Comparison of ENCODE assay signal across 1 cellular context in genomic region chr5:179698935-179699639, GRCh38.
TF ChIP-seq lines count a peak whose summit lies in the region.

CANX (plus strand) TSS chr5:179698967; CDS start chr5:179705682, 6,715 bp downstream.

TF ChIP-seq in K562, 482 proteins besides CTCF, POLR2A, EP300 and RAD21 (continued from another document and continues in another):
- TF ChIP-seq ETS2 (tag; IDR thresholded peaks at IDR 0.05; ENCODE audit: borderline replicate concordance, poor library complexity, severe bottlenecking) (no peak), BDP1 (IDR thresholded peaks at IDR 0.05; ENCODE audit: insufficient read depth, insufficient read length) (no peak), SMARCC2 (IDR thresholded peaks at IDR 0.05; ENCODE audit: low read depth) (no peak), KLF6 (CRISPR knock-in tag; IDR thresholded peaks at IDR 0.05; ENCODE audit: borderline replicate concordance) (no peak), ZNF584 (CRISPR knock-in tag; IDR thresholded peaks at IDR 0.05; ENCODE audit: low read depth) (no peak), CHD4 (IDR thresholded peaks at IDR 0.05; ENCODE audit: insufficient read depth, insufficient replicate concordance, low read depth, low read length, poor library complexity, severe bottlenecking) (no peak), PBX2 (CRISPR knock-in tag; IDR thresholded peaks at IDR 0.05; ENCODE audit: low read depth) (no peak), PBX2 (tag; conservative IDR thresholded peaks at IDR 0.05; ENCODE audit: low read depth) (no peak), FOXJ2 (tag; IDR thresholded peaks at IDR 0.05) (no peak), KAT2B (IDR thresholded peaks at IDR 0.05; ENCODE audit: low read depth, low read length) (no peak), ADNP (tag; IDR thresholded peaks at IDR 0.05) (no peak), RAD51 (IDR thresholded peaks at IDR 0.05; ENCODE audit: borderline replicate concordance, low read depth) (peak; percentile 84), ZNF655 (CRISPR knock-in tag; IDR thresholded peaks at IDR 0.05) (no peak), ZNF518B (CRISPR knock-in tag; IDR thresholded peaks at IDR 0.05) (no peak), BRD9 (IDR thresholded peaks at IDR 0.05; ENCODE audit: low read depth, partially characterized antibody) (no peak), ZNF696 (CRISPR knock-in tag; conservative IDR thresholded peaks at IDR 0.05) (no peak), CBX2 (IDR thresholded peaks at IDR 0.05; ENCODE audit: insufficient read depth, low read length, poor library complexity, severe bottlenecking) (no peak), CBX8 (IDR thresholded peaks at IDR 0.05; ENCODE audit: borderline replicate concordance, extremely low read depth, low read depth, low read length, poor library complexity, severe bottlenecking) (no peak), ZNF232 (CRISPR knock-in tag; IDR thresholded peaks at IDR 0.05) (peak; percentile 90; the same call in 1 of the 2 replicates), NFRKB (IDR thresholded peaks at IDR 0.05; ENCODE audit: low read depth) (no peak; the same call in 1 of the 2 replicates), CEBPB (tag; IDR thresholded peaks at IDR 0.05) (no peak), ILK (tag; IDR thresholded peaks at IDR 0.05; ENCODE audit: borderline replicate concordance, low read depth) (no peak), ZBTB40 (IDR thresholded peaks at IDR 0.05) (no peak), ZBTB40 (CRISPR knock-in tag; IDR thresholded peaks at IDR 0.05) (0 out of 2 replicates have a peak, but pooled peaks have one; percentile 22), DIDO1 (tag; IDR thresholded peaks at IDR 0.05; ENCODE audit: low read depth) (no peak), ZNF395 (CRISPR knock-in tag; IDR thresholded peaks at IDR 0.05) (peak; percentile 4; the same call in 1 of the 2 replicates), TEAD2 (tag; IDR thresholded peaks at IDR 0.05) (no peak), AFF1 (IDR thresholded peaks at IDR 0.05; ENCODE audit: low read depth in 1 of 2, partially characterized antibody in 2 of 2) (no peak), U2AF1 (optimal IDR thresholded peaks at IDR 0.05; ENCODE audit: low read depth, low read length) (no peak), TSC22D4 (tag; IDR thresholded peaks at IDR 0.05) (no peak), RNF2 (IDR thresholded peaks at IDR 0.05) (0 out of 2 replicates have a peak, but pooled peaks have one; percentile 61), MEF2A (IDR thresholded peaks at IDR 0.05; ENCODE audit: control insufficient read depth, low read depth, low read length) (no peak), THRB (CRISPR knock-in tag; conservative IDR thresholded peaks at IDR 0.05) (no peak)
